Comparison of ENCODE assay signal across 1 cellular context in genomic region chr12:99746538-99746937, GRCh38.
TF ChIP-seq lines count a peak whose summit lies in the region.

No MANE protein-coding gene starts in this region.

TF ChIP-seq in Ishikawa, 13 proteins besides CTCF, POLR2A, EP300 and RAD21 (continued from another document):
- no peak for TF ChIP-seq CREB1 (IDR thresholded peaks at IDR 0.05; ENCODE audit: low read depth)
- TF ChIP-seq TEAD4 (IDR thresholded peaks at IDR 0.05): no peak
- TF ChIP-seq TCF12 (IDR thresholded peaks at IDR 0.05; ENCODE audit: low read depth): no peak
